Comparison of ENCODE assay signal across 23 cellular contexts in the genomic region with DNA sequence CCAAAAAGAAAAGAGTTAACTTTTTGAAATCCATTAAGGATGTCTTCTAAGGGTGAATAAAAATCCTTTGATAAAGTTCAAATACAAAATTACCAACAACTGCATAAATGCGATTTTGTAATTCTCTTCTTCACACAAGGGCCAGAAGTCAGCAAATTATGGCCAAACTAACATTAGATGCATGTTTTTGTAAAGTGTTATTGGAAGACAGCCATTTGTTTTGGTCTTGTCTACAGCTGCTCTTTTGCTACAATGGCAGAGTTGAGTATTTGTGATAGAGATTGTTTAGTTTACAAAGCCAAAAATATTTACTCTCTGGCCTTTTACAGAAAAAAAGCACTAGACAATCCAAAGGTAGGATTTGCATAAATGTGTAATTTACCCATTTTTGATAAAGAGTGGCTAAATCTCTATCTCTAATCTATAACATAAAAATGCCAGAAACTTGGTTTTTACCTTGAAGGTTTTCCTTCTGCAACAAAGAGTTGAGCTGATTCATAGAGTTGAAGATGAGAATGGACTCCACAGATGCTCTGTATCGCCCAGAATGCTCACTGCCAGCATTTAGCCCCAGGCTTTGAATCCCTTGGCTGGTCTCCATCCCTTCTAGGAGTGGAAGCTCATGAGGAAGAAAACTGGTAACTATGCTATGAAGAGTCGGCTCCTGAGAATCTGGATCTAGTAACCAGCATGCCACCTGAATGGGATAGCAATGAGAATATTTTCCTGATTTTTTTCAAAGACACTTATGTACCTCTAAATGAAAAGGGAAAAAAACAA.
A peak's percentile ranks its signal among the peaks of the same experiment; 100 is the strongest.
DNase-seq lines count a peak whose midpoint lies in the region; ATAC-seq and TF ChIP-seq lines count a peak whose summit lies in the region.
"Had no signal": no experiment of that assay in that cellular context is flagged by ENCODE, and none has a peak within 500 bp of the region (broad histone marks: within the 10 kb centered on the region; RNA-seq: fewer than 3 reads in every experiment).

No MANE protein-coding gene starts in this region.

- no peak overlapping the region for H3K4me3 ChIP-seq in smooth muscle cell
- H3K4me3 ChIP-seq: mucosa of descending colon, suprapubic skin had no signal

- peak; percentile 32 for DNase-seq in AG08395 (ENCODE audit: low spot score)
- peak; percentile 11 for DNase-seq in HCEC 1CT
- peak; percentile 38 for DNase-seq in astrocyte of the hippocampus (ENCODE audit: low read depth, low spot score)
- DNase-seq in iris pigment epithelial cell (ENCODE audit: low read depth): peak; percentile 34
- DNase-seq in RKO (ENCODE audit: low spot score): no peak
- no peak for DNase-seq in activated CD8-positive, alpha-beta T cell treated with anti-CD3 and anti-CD28 coated beads for 36 hours
- no peak for DNase-seq in NCI-H2107 treated with DMSO at 0.1 percent for 48 hours (lab: John Stamatoyannopoulos, UW; ENCODE audit: unreplicated experiment)
- DNase-seq in smooth muscle cell (lab: John Stamatoyannopoulos, UW; ENCODE audit: unreplicated experiment): no peak
- DNase-seq: activated CD4-positive, alpha-beta memory T cell treated with anti-CD3 and anti-CD28 coated beads for 36 hours; activated naive CD4-positive, alpha-beta T cell treated with Interleukin-2 at 50 U/mL for 16 hours; activated T-cell treated with anti-CD3 and anti-CD28 coated beads, Interleukin-2, amount 50 U/mL, for 1 hour; aorta; CD8-positive, alpha-beta T cell; cortex of kidney; mucosa of descending colon; NCI-H1092; NCI-H2107; NCI-H774 had no signal

- no peaks in the 10 kb centered on the region for H3K79me2 ChIP-seq in smooth muscle cell (ENCODE audit: low read depth)

- CTCF ChIA-PET in activated CD8-positive, alpha-beta T cell treated with anti-CD3 and anti-CD28 coated beads for 36 hours (lab: Charles Lee): no interaction called here

- H3K9me3 Mint-ChIP-seq in activated CD8-positive, alpha-beta T cell treated with anti-CD3 and anti-CD28 coated beads for 36 hours: no peaks in the 10 kb centered on the region
- H3K9me3 Mint-ChIP-seq: activated CD4-positive, alpha-beta memory T cell treated with anti-CD3 and anti-CD28 coated beads for 36 hours; CD8-positive, alpha-beta T cell; T-helper 2 cell treated with Interferon-gamma antibody and Interleukin-4, amounts not matched to agents 5 μg/mL and 100 μg/mL, for 36 hours; WTC11 had no signal

- no peaks in the 10 kb centered on the region for H3K27me3 ChIP-seq in smooth muscle cell (ENCODE audit: low read depth)
- H3K27me3 ChIP-seq: suprapubic skin had no signal

- POLR2A ChIA-PET in activated CD8-positive, alpha-beta T cell treated with anti-CD3 and anti-CD28 coated beads for 36 hours (lab: Charles Lee): interaction anchor here (0.6 kb wide), 1 partner anchor 1021 kb away, joined by 3 read pairs; no protein-coding TSS in a partner anchor

- no peak overlapping the region for H3K27ac Mint-ChIP-seq in activated CD8-positive, alpha-beta T cell treated with anti-CD3 and anti-CD28 coated beads for 36 hours
- H3K27ac Mint-ChIP-seq: activated CD4-positive, alpha-beta memory T cell treated with anti-CD3 and anti-CD28 coated beads for 36 hours; CD8-positive, alpha-beta T cell; T-helper 2 cell treated with Interferon-gamma antibody and Interleukin-4, amounts not matched to agents 5 μg/mL and 100 μg/mL, for 36 hours; WTC11 had no signal

- H2AFZ ChIP-seq in smooth muscle cell (ENCODE audit: low read depth): no peak overlapping the region

- no peak overlapping the region for H3K9ac ChIP-seq in smooth muscle cell (ENCODE audit: low read depth)
- H3K9ac ChIP-seq: KMS-11 had no signal

- no peak for TF ChIP-seq CTCF in activated CD8-positive, alpha-beta T cell treated with anti-CD3 and anti-CD28 coated beads for 36 hours (IDR thresholded peaks at IDR 0.05)
- no peak for TF ChIP-seq CTCF in smooth muscle cell (IDR thresholded peaks at IDR 0.05; ENCODE audit: borderline replicate concordance, insufficient read depth, poor library complexity, severe bottlenecking)

- no peaks in the 10 kb centered on the region for H3K4me1 ChIP-seq in smooth muscle cell (ENCODE audit: low read depth)
- H3K4me1 ChIP-seq: suprapubic skin had no signal

- H3K9me3 ChIP-seq in smooth muscle cell (replicated peaks; ENCODE audit: low read depth): no peaks in the 10 kb centered on the region
- H3K9me3 ChIP-seq: mucosa of descending colon, suprapubic skin had no signal

- H3K4me3 Mint-ChIP-seq in activated CD8-positive, alpha-beta T cell treated with anti-CD3 and anti-CD28 coated beads for 36 hours: no peak overlapping the region
- H3K4me3 Mint-ChIP-seq: activated CD4-positive, alpha-beta memory T cell treated with anti-CD3 and anti-CD28 coated beads for 36 hours; CD8-positive, alpha-beta T cell; T-helper 2 cell treated with Interferon-gamma antibody and Interleukin-4, amounts not matched to agents 5 μg/mL and 100 μg/mL, for 36 hours; WTC11 had no signal

- no peak for ATAC-seq in activated CD8-positive, alpha-beta T cell treated with anti-CD3 and anti-CD28 coated beads for 36 hours
- ATAC-seq: CD8-positive, alpha-beta T cell; left lobe of liver; mucosa of descending colon; WTC11 had no signal

- WGBS in smooth muscle cell (ENCODE audit: low lambda C conversion rate): 96% methylated on average over 3 of the region's 3 CpGs

- H3K4me2 ChIP-seq in smooth muscle cell: no peak overlapping the region
- H3K4me2 ChIP-seq: KMS-11 had no signal

- no peaks in the 10 kb centered on the region for H3F3A ChIP-seq in smooth muscle cell (ENCODE audit: low read depth)

- H3K36me3 Mint-ChIP-seq in activated CD8-positive, alpha-beta T cell treated with anti-CD3 and anti-CD28 coated beads for 36 hours (ENCODE audit: low read depth): peaks cover 48% of the 10 kb centered on the region
- H3K36me3 Mint-ChIP-seq: CD8-positive, alpha-beta T cell had no signal

- intact Hi-C loops in activated CD8-positive, alpha-beta T cell treated with anti-CD3 and anti-CD28 coated beads for 36 hours (cut with micrococcal nuclease): no loop called here

- no peaks in the 10 kb centered on the region for H3K36me3 ChIP-seq in smooth muscle cell (ENCODE audit: low read depth)
- H3K36me3 ChIP-seq: suprapubic skin had no signal

- no peak overlapping the region for H3K27ac ChIP-seq in smooth muscle cell (ENCODE audit: low read depth)
- H3K27ac ChIP-seq: KMS-11, suprapubic skin had no signal

- no peaks in the 10 kb centered on the region for H3K27me3 Mint-ChIP-seq in activated CD8-positive, alpha-beta T cell treated with anti-CD3 and anti-CD28 coated beads for 36 hours
- H3K27me3 Mint-ChIP-seq: activated CD4-positive, alpha-beta memory T cell treated with anti-CD3 and anti-CD28 coated beads for 36 hours had no signal

- H4K20me1 ChIP-seq in smooth muscle cell (ENCODE audit: low read depth): no peaks in the 10 kb centered on the region

- no peaks in the 10 kb centered on the region for H3K4me1 Mint-ChIP-seq in activated CD8-positive, alpha-beta T cell treated with anti-CD3 and anti-CD28 coated beads for 36 hours (ENCODE audit: low read depth)
- H3K4me1 Mint-ChIP-seq: WTC11 had no signal

Comparison
In these comparisons a context has a peak if more than half of its experiments do, and no peak if none do; other contexts are left out.
1. DNase-seq: peak in AG08395 (single experiment), HCEC 1CT (single experiment), astrocyte of the hippocampus (single experiment) and iris pigment epithelial cell (single experiment); none in RKO (single experiment), activated CD8-positive, alpha-beta T cell treated with anti-CD3 and anti-CD28 coated beads for 36 hours (single experiment), NCI-H2107 treated with DMSO at 0.1 percent for 48 hours (single experiment) and smooth muscle cell (single experiment).